ENCODE assay signal across 19 cellular contexts in the genomic region with DNA sequence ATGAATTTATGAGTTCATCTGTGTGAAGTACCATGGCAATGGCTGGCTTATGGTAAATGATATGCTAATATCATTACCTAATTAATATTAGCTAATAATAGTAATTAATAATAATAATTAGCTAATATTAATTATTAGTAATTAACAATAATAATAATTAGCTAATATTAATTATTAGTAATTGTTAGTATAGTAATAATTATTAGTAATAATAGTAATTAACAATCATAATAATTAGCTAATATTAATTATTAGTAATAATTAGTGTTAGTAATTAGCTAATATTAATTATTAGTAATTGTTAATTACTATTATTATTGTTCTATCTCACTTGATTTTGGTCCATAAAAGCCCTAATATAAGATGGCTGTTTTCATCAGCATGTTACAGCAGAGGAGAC. TPM values are rescaled to one million over a fixed set of nuclear protein-coding genes. Genes with fewer than 3 reads are reported as not detected.
"Had no signal": no experiment of that assay in that cellular context is flagged by ENCODE, and none has a peak within 500 bp of the region (broad histone marks: within the 10 kb centered on the region; RNA-seq: fewer than 3 reads in every experiment).

No MANE protein-coding gene starts in this region.

- H3K27ac ChIP-seq: psoas muscle, upper lobe of left lung had no signal

- H3K27me3 ChIP-seq: upper lobe of left lung had no signal

- ATAC-seq: activated T-helper 17 cell treated with anti-CD3 and anti-CD28 coated beads, Interleukin-2, amount 50 U/mL, for 72 hours; esophagus mucosa; left ventricle myocardium superior; natural killer cell treated with Interleukin-12 subunit alpha and Interleukin-12 subunit beta and Interleukin-15 and Interleukin-18, amount 100 ng/mL, for 72 hours; psoas muscle; sciatic nerve had no signal

- H3K4me3 ChIP-seq: psoas muscle, upper lobe of left lung had no signal

- DNase-seq: activated CD4-positive, alpha-beta T cell treated with anti-CD3 and anti-CD28 coated beads, Interleukin-2, amount 50 U/mL, for 48 hours; activated CD4-positive, CD25-positive, alpha-beta regulatory T cell treated with anti-CD3 and anti-CD28 coated beads, Interleukin-2, amount 50 U/mL, for 72 hours; activated naive CD4-positive, alpha-beta T cell treated with Interleukin-2 at 50 U/mL for 16 hours; aorta; glutamatergic neuron; hypothalamus; left ventricle myocardium superior; mesendoderm; occipital lobe; psoas muscle; stimulated activated CD4-positive, alpha-beta T cell treated with anti-CD3 and anti-CD28 coated beads, Interleukin-12 subunit alpha, Interleukin-12 subunit beta, amount 100 ng/mL, for 4 hours; stimulated activated CD4-positive, alpha-beta T cell treated with anti-CD3 and anti-CD28 coated beads, Interleukin-2, amount 100 ng/mL, for 24 hours; SW 1271; upper lobe of left lung had no signal

- H3K9me3 ChIP-seq: psoas muscle, upper lobe of left lung had no signal

- H3K36me3 ChIP-seq: upper lobe of left lung had no signal

- H3K4me1 ChIP-seq: psoas muscle, upper lobe of left lung had no signal

- FAIRE-seq: bronchial epithelial cell had no signal

RNA-seq across cellular contexts. Expression of gene RERG, which starts 19.8 kb away (rescaled TPM):
- total RNA-seq: activated T-helper 17 cell treated with anti-CD3 and anti-CD28 coated beads, Interleukin-2, amount 50 U/mL, for 72 hours; natural killer cell treated with Interleukin-12 subunit alpha and Interleukin-12 subunit beta and Interleukin-15 and Interleukin-18, amount 100 ng/mL, for 72 hours had no signal
